In genomic region chr3:67647390-67647878, GRCh38 we compare ENCODE assay signal across 12 cellular contexts. TPM values are rescaled to one million over a fixed set of nuclear protein-coding genes. Genes with fewer than 3 reads are reported as not detected.
A peak's percentile ranks its signal among the peaks of the same experiment; 100 is the strongest.
DNase-seq lines count a peak whose midpoint lies in the region; ATAC-seq and TF ChIP-seq lines count a peak whose summit lies in the region.
"Had no signal": no experiment of that assay in that cellular context is flagged by ENCODE, and none has a peak within 500 bp of the region (broad histone marks: within the 10 kb centered on the region; RNA-seq: fewer than 3 reads in every experiment).

No MANE protein-coding gene starts in this region.

- peaks cover 0 to 8% (median 0%) of the 10 kb centered on the region in 9 donors for H3K36me3 ChIP-seq in heart right ventricle

- no peaks in the 10 kb centered on the region for H3K27me3 Mint-ChIP-seq in activated T-helper 17 cell treated with anti-CD3 and anti-CD28 coated beads, Interleukin-2, amount 50 U/mL, for 72 hours
- H3K27me3 Mint-ChIP-seq in H9 (ENCODE audit: low read depth) = no peaks in the 10 kb centered on the region; the same call in 1 of the 2 replicates

- no peaks in the 10 kb centered on the region for H4K20me1 ChIP-seq in H9 (ENCODE audit: control insufficient read depth, insufficient read depth, insufficient read length)

- H3K79me2 ChIP-seq in H9 (ENCODE audit: insufficient read depth, low read length) = no peaks in the 10 kb centered on the region

- H3K4me3 Mint-ChIP-seq in activated T-helper 17 cell treated with anti-CD3 and anti-CD28 coated beads, Interleukin-2, amount 50 U/mL, for 72 hours = no peak overlapping the region
- no peak overlapping the region for H3K4me3 Mint-ChIP-seq in H9

- peaks cover 32% of the 10 kb centered on the region for H3K4me1 Mint-ChIP-seq in activated T-helper 17 cell treated with anti-CD3 and anti-CD28 coated beads, Interleukin-2, amount 50 U/mL, for 72 hours
- H3K4me1 Mint-ChIP-seq in H9 = peaks cover 7 to 12% of the 10 kb centered on the region in 2 experiments

- no peaks in the 10 kb centered on the region for H3K79me1 ChIP-seq in H9 (ENCODE audit: insufficient read depth, low read depth, low read length, poor library complexity, severe bottlenecking)

- DNase-seq in HFF-Myc (ENCODE audit: extremely low read depth, low read depth) (peak; percentile 74), heart right ventricle (peak in 1 of 2 donors; percentile 9), smooth muscle cell of the brain vasculature (ENCODE audit: low read depth, low spot score) (peak; percentile 76), lower leg skin (ENCODE audit: low spot score in 2 of 2) (no peak), H9 (no peak)
- no peak for DNase-seq in activated CD8-positive, alpha-beta memory T cell treated with anti-CD3 and anti-CD28 coated beads for 24 hours
- DNase-seq: activated gamma-delta T cell, hypothalamus, MM.1S had no signal

- H3K23ac ChIP-seq in H9 (ENCODE audit: insufficient read length, low read depth, low read length) = no peak overlapping the region

- H2BK5ac ChIP-seq in H9 (ENCODE audit: insufficient read length, low read length) = no peak overlapping the region

- peaks cover 56% of the 10 kb centered on the region for H3K36me3 Mint-ChIP-seq in activated T-helper 17 cell treated with anti-CD3 and anti-CD28 coated beads, Interleukin-2, amount 50 U/mL, for 72 hours (ENCODE audit: low read depth)
- peaks cover 6 to 8% (median 7%) of the 10 kb centered on the region in 3 experiments; a peak in 5 of 7 replicates for H3K36me3 Mint-ChIP-seq in H9 (ENCODE audit: insufficient read depth in 1 of 3, low read depth in 3 of 3)

- H2BK12ac ChIP-seq in H9 (ENCODE audit: insufficient read length, low read depth, low read length) = no peak overlapping the region

- H2BK120ac ChIP-seq in H9 (ENCODE audit: low read depth, low read length, poor library complexity, severe bottlenecking) = no peak overlapping the region

- H3K23me2 ChIP-seq in H9 (ENCODE audit: insufficient read length, low read depth, low read length, poor library complexity, severe bottlenecking) = no peaks in the 10 kb centered on the region

- H2BK15ac ChIP-seq in H9 (ENCODE audit: low read depth, low read length) = no peak overlapping the region

- intact Hi-C loops in heart right ventricle (cut with DNase I) (no loop called here), lower leg skin (cut with DNase I; ENCODE audit: low total_unique reads) (no loop called here)

- no peaks in the 10 kb centered on the region for H3K9me3 Mint-ChIP-seq in activated T-helper 17 cell treated with anti-CD3 and anti-CD28 coated beads, Interleukin-2, amount 50 U/mL, for 72 hours
- no peaks in the 10 kb centered on the region; a peak in 1 of 5 replicates for H3K9me3 Mint-ChIP-seq in H9

- no peak overlapping the region for H3K9ac ChIP-seq in H9 (ENCODE audit: extremely low read depth, insufficient read length, low read length)

- 43 to 63% methylated on average over 5 of the region's 5 CpGs for WGBS in heart right ventricle, 2 donors
- WGBS in lower leg skin, 2 donors = 79 to 91% methylated on average over 5 of the region's 5 CpGs
- no CpG with 5 or more reads among the region's 5 CpGs for WGBS in H9 (ENCODE audit: extremely low coverage, insufficient read length, low lambda C conversion rate)

- no peak overlapping the region for H3K27ac Mint-ChIP-seq in activated T-helper 17 cell treated with anti-CD3 and anti-CD28 coated beads, Interleukin-2, amount 50 U/mL, for 72 hours
- H3K27ac Mint-ChIP-seq in H9 = no peak overlapping the region

- no peak overlapping the region for H3T11ph ChIP-seq in H9 (ENCODE audit: low read length)

- no peaks in the 10 kb centered on the region for H3K9me3 ChIP-seq in heart right ventricle
- no peaks in the 10 kb centered on the region for H3K9me3 ChIP-seq in H9 (ENCODE audit: control insufficient read depth, low read depth, low read length)
- H3K9me3 ChIP-seq: HAP-1 had no signal

- H4K91ac ChIP-seq in H9 (ENCODE audit: insufficient read length, low read depth, low read length) = no peak overlapping the region

- TF ChIP-seq POLR2A in lower leg skin (IDR thresholded peaks at IDR 0.05) = no peak

- no peak overlapping the region for H3K18ac ChIP-seq in H9 (ENCODE audit: insufficient read length, low read depth, low read length)

- ATAC-seq in activated T-helper 17 cell treated with anti-CD3 and anti-CD28 coated beads, Interleukin-2, amount 50 U/mL, for 72 hours (replicated peaks) = peak; percentile 35
- ATAC-seq in heart right ventricle = peak; percentile 58 to 92 (median 79)
- no peak for ATAC-seq in HG02763 (IDR thresholded peaks at IDR 0.05; ENCODE audit: unreplicated experiment)

- TF ChIP-seq CTCF in HFF-Myc (IDR thresholded peaks at IDR 0.05; ENCODE audit: low read depth, low read length, missing control alignments) (no peak), heart right ventricle (IDR thresholded peaks at IDR 0.05) (no peak), lower leg skin (IDR thresholded peaks at IDR 0.05) (no peak), H9 (conservative IDR thresholded peaks at IDR 0.05) (no peak)

- H4K5ac ChIP-seq in H9 (ENCODE audit: insufficient read length, low read depth, low read length) = no peak overlapping the region

- H3K4me1 ChIP-seq in heart right ventricle (peaks cover 0 to 52% (median 19%) of the 10 kb centered on the region in 9 donors), H9 (ENCODE audit: insufficient read depth, low read length) (no peaks in the 10 kb centered on the region)
- H3K4me1 ChIP-seq: HAP-1 had no signal

- no peak overlapping the region for H3K4me3 ChIP-seq in HFF-Myc (replicated peaks; ENCODE audit: low read depth, low read length)
- H3K4me3 ChIP-seq in heart right ventricle = no peak overlapping the region
- H3K4me3 ChIP-seq in lower leg skin (ENCODE audit: low read depth, poor library complexity, severe bottlenecking) = no peak overlapping the region
- H3K4me3 ChIP-seq: HAP-1 had no signal

- H2BK20ac ChIP-seq in H9 (ENCODE audit: low read depth, low read length, poor library complexity, severe bottlenecking) = no peak overlapping the region

- no peak overlapping the region for H3K56ac ChIP-seq in H9 (ENCODE audit: insufficient read length, low read depth, low read length)

- H2AK5ac ChIP-seq in H9 (ENCODE audit: insufficient read length, low read length) = no peak overlapping the region

- H3K14ac ChIP-seq in H9 (ENCODE audit: insufficient read depth, low read length) = no peak overlapping the region

- H4K8ac ChIP-seq in H9 (replicated peaks; ENCODE audit: insufficient read length, low read depth, low read length) = no peak overlapping the region

- H2AFZ ChIP-seq in H9 (ENCODE audit: low read length) = no peak overlapping the region

- H3K4me2 ChIP-seq in H9 (ENCODE audit: insufficient read depth, insufficient read length, low read length) = no peak overlapping the region

- H3K27ac ChIP-seq in heart right ventricle = peak overlapping the region in 1 of 10 donors; percentile 42
- no peak overlapping the region for H3K27ac ChIP-seq in H9 (ENCODE audit: insufficient read length, low read depth, low read length)

- H3K4ac ChIP-seq in H9 (ENCODE audit: low read depth, low read length) = no peak overlapping the region

- H3K27me3 ChIP-seq in heart right ventricle = no peaks in the 10 kb centered on the region
- H3K27me3 ChIP-seq in H9 (ENCODE audit: insufficient read depth, low read length) = no peaks in the 10 kb centered on the region

RNA-seq across cellular contexts. Expression of gene SUCLG2, which starts 7.0 kb away (rescaled TPM):
- total RNA-seq in activated T-helper 17 cell treated with anti-CD3 and anti-CD28 coated beads, Interleukin-2, amount 50 U/mL, for 72 hours = 10 to 100 TPM; 34.3 to 42.5 TPM
- 100 to 1,000 TPM in 6 of 10 donors, 10 to 100 TPM in 4; 78.7 to 122 (median 104) TPM for total RNA-seq in heart right ventricle
- polyA plus RNA-seq in heart right ventricle = 10 to 100 TPM; 28.3 to 56.4 TPM
- 10 to 100 TPM; 38.7 to 42.9 (median 41.3) TPM for total RNA-seq in lower leg skin
- total RNA-seq in H9 (2021) = 38.1 and 38.5 TPM in 2 replicates

Comparison
In these comparisons a context has a peak if more than half of its experiments do, and no peak if none do; other contexts are left out.
1. DNase-seq: peak in HFF-Myc (single experiment) and smooth muscle cell of the brain vasculature (single experiment); none in activated CD8-positive, alpha-beta memory T cell treated with anti-CD3 and anti-CD28 coated beads for 24 hours (single experiment), lower leg skin (0 of 2) and H9 (single experiment).